In the genomic region with DNA sequence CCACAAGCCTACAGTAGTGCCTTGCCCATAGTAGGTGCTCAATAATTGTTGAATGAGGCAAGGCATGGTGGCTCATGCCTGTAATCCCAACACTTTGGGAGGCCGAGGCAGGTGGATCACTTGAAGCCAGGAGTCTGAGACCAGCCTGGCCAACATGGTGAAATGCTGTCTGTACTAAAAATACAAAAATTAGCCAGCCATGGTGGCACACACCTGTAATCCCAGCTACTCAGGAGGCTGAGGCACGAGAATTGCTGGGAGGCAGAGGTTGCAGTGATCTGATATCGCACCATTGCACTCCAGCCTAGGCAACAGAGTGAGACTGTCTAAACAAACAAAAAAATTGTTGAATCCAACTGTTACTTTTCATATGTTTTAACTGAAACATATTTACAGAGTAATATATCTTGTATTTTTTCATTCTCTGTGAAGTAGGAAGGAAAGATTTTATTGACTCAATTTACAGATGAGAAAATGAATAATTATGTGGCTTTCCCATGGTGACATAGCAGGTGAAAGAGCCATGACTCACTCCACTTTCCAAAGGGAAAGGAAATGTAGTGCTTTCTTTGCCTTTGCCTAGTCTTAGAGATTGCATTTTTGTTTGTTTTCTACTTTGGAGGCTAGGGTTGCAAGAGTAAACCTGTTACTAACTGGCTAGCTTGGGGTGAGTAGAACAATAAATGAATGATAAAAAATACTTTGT, we compare ENCODE assay signal across 15 cellular contexts.
A peak's percentile ranks its signal among the peaks of the same experiment; 100 is the strongest.
DNase-seq lines count a peak whose midpoint lies in the region; ATAC-seq and TF ChIP-seq lines count a peak whose summit lies in the region.
"Had no signal": no experiment of that assay in that cellular context is flagged by ENCODE, and none has a peak within 500 bp of the region (broad histone marks: within the 10 kb centered on the region; RNA-seq: fewer than 3 reads in every experiment).

No MANE protein-coding gene starts in this region.

- TF ChIP-seq CTCF in RWPE1 (conservative IDR thresholded peaks at IDR 0.05; ENCODE audit: low read depth): no peak
- no peak for TF ChIP-seq CTCF in fibroblast of pulmonary artery (IDR thresholded peaks at IDR 0.05; ENCODE audit: low read length, missing control alignments)

- DNase-seq in RWPE1 (ENCODE audit: low spot score) (peak; percentile 32), fibroblast of pulmonary artery (ENCODE audit: low read depth) (peak; percentile 49), stromal cell of bone marrow (ENCODE audit: low read depth) (peak; percentile 28), NOMO-1 treated with dmso at 0.1 percent for 144 hours (lab: John Stamatoyannopoulos, UW; ENCODE audit: unreplicated experiment) (no peak)
- DNase-seq: activated CD8-positive, alpha-beta memory T cell treated with anti-CD3 and anti-CD28 coated beads, Interleukin-2, amount 50 U/mL, for 48 hours; anterior cingulate cortex; DMS153; left ventricle myocardium superior; NCI-H2171; OCI-M1 had no signal

- ATAC-seq in GM19467 (IDR thresholded peaks at IDR 0.05; ENCODE audit: unreplicated experiment) (peak; percentile 15), GM18520 (IDR thresholded peaks at IDR 0.05; ENCODE audit: unreplicated experiment) (no peak), HG03520 (IDR thresholded peaks at IDR 0.05; ENCODE audit: unreplicated experiment) (no peak), GM21576 (IDR thresholded peaks at IDR 0.05; ENCODE audit: unreplicated experiment) (no peak)
- ATAC-seq: left ventricle myocardium superior; stimulated activated memory B cell treated with anti-CD40 and anti-IgM and Interleukin-4, amounts not matched to agents 10 μg/mL and 1 μg/mL and 100 μg/mL, for 72 hours had no signal

- no peak overlapping the region for H3K4me3 ChIP-seq in fibroblast of pulmonary artery (replicated peaks; ENCODE audit: low read depth, low read length)

- CTCF ChIA-PET in RWPE1 (lab: Yijun Ruan, JAX): no interaction called here

- no peak overlapping the region for H3K27ac ChIP-seq in RWPE1

- POLR2A ChIA-PET in RWPE1 (lab: Yijun Ruan, JAX; ENCODE audit: low non-redundant PET): no interaction called here
